In the genomic region with DNA sequence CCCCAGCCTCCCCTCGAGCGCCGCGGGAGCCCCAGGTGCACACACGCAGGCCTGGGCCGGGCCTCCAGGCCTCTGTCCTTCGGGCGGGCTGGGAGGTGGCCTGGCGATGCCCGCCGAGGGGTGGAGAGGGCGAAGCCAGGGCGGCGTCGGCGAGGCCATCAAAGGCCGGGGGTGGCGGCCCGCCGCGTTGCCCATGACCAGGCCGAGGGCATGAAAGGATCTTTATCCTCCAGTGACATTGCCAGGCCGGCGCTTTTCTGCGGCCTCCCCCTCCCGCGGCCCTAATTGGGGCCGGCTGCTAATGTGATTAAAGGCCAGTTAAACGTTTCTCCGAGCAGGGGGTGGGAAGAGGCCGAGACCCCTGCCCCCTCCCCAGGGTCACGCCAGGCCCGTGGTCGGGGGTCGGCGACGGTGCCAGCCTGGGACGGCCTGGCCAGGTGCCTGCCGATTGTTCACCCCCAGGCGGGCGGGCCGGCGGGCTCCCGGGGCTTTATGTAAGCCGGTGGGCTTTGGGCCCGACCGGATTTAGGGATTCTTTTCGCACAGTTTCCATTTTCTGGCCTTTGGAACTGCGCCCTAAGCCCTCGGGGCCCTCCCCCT, we compare ENCODE assay signal across 16 cellular contexts.
"Had no signal": no experiment of that assay in that cellular context is flagged by ENCODE, and none has a peak within 500 bp of the region (broad histone marks: within the 10 kb centered on the region; RNA-seq: fewer than 3 reads in every experiment).

No MANE protein-coding gene starts in this region.

- H3K27ac Mint-ChIP-seq: activated CD4-positive, alpha-beta T cell treated with anti-CD3 and anti-CD28 coated beads for 36 hours; activated CD8-positive, alpha-beta T cell treated with anti-CD3 and anti-CD28 coated beads, Interleukin-2, amount 10 ng/mL, durations not matched to agents 7 days and 5 days; stimulated activated naive B cell treated with anti-CD40 and anti-IgM and Interleukin-4, amounts not matched to agents 10 μg/mL and 1 μg/mL and 100 μg/mL, for 72 hours; T-cell had no signal

- H3K27ac ChIP-seq: colonic mucosa, left lung, ovary, skin epidermis, upper lobe of left lung had no signal

- H3K4me1 ChIP-seq: colonic mucosa had no signal

- H3K9me3 Mint-ChIP-seq: stimulated activated naive B cell treated with anti-CD40 and anti-IgM and Interleukin-4, amounts not matched to agents 10 μg/mL and 1 μg/mL and 100 μg/mL, for 72 hours; T-cell had no signal

- H3K36me3 ChIP-seq: colonic mucosa, left lung, ovary, upper lobe of left lung had no signal

- H3K9me3 ChIP-seq: colonic mucosa, left lung, ovary, upper lobe of left lung had no signal

- H3K4me3 ChIP-seq: left lung had no signal

- H3K36me3 Mint-ChIP-seq: T-cell had no signal

- H3K4me3 Mint-ChIP-seq: activated CD4-positive, alpha-beta T cell treated with anti-CD3 and anti-CD28 coated beads for 36 hours; activated CD8-positive, alpha-beta T cell treated with anti-CD3 and anti-CD28 coated beads, Interleukin-2, amount 10 ng/mL, durations not matched to agents 7 days and 5 days; stimulated activated naive B cell treated with anti-CD40 and anti-IgM and Interleukin-4, amounts not matched to agents 10 μg/mL and 1 μg/mL and 100 μg/mL, for 72 hours had no signal

- DNase-seq: activated CD4-positive, alpha-beta T cell treated with anti-CD3 and anti-CD28 coated beads for 36 hours; activated CD8-positive, alpha-beta memory T cell treated with anti-CD3 and anti-CD28 coated beads, Interleukin-2, amount 50 U/mL, for 48 hours; activated CD8-positive, alpha-beta T cell treated with anti-CD3 and anti-CD28 coated beads, Interleukin-2, amount 10 ng/mL, durations not matched to agents 7 days and 5 days; activated naive CD4-positive, alpha-beta T cell treated with Interleukin-2 at 50 U/mL for 16 hours; caudate nucleus; colonic mucosa; effector CD8-positive, alpha-beta T cell; hypothalamus; left lung; stimulated activated CD4-positive, alpha-beta T cell treated with anti-CD3 and anti-CD28 coated beads, Interleukin-1b, Interleukin-23, amount 100 ng/mL, for 48 hours; stimulated activated naive B cell treated with anti-CD40 and anti-IgM and Interleukin-4, amounts not matched to agents 10 μg/mL and 1 μg/mL and 100 μg/mL, for 72 hours; T-cell; T1000 had no signal

- ATAC-seq: activated CD4-positive, alpha-beta T cell treated with anti-CD3 and anti-CD28 coated beads for 36 hours; activated CD8-positive, alpha-beta T cell treated with anti-CD3 and anti-CD28 coated beads, Interleukin-2, amount 10 ng/mL, durations not matched to agents 7 days and 5 days; left lung; stimulated activated naive B cell treated with anti-CD40 and anti-IgM and Interleukin-4, amounts not matched to agents 10 μg/mL and 1 μg/mL and 100 μg/mL, for 72 hours; T-cell had no signal
